ENCODE assay signal across 11 cellular contexts in genomic region chr19:4060621-4061177, GRCh38. TPM values are rescaled to one million over a fixed set of nuclear protein-coding genes. Genes with fewer than 3 reads are reported as not detected.
DNase-seq lines count a peak whose midpoint lies in the region; ATAC-seq and TF ChIP-seq lines count a peak whose summit lies in the region.
"Had no signal": no experiment of that assay in that cellular context is flagged by ENCODE, and none has a peak within 500 bp of the region (broad histone marks: within the 10 kb centered on the region; RNA-seq: fewer than 3 reads in every experiment).

No MANE protein-coding gene starts in this region.

- peaks cover 11 to 48% (median 31%) of the 10 kb centered on the region in 4 donors for H3K4me1 Mint-ChIP-seq in CD4-positive, alpha-beta memory T cell

- no peaks in the 10 kb centered on the region for H3K27me3 Mint-ChIP-seq in CD4-positive, alpha-beta memory T cell

- CTCF ChIA-PET in CD4-positive, alpha-beta memory T cell (lab: Charles Lee; ENCODE audit: partially characterized antibody), result no interaction called here

- H3K4me1 ChIP-seq in CD4-positive, alpha-beta memory T cell (ENCODE audit: insufficient read depth, low read length), result peaks cover 73% of the 10 kb centered on the region
- peaks cover 19% of the 10 kb centered on the region for H3K4me1 ChIP-seq in RWPE2 (ENCODE audit: insufficient read depth, poor library complexity, severe bottlenecking)
- peaks cover 8 to 38% of the 10 kb centered on the region in 2 donors for H3K4me1 ChIP-seq in esophagus (ENCODE audit: control insufficient read depth in 2 of 2, insufficient read depth in 2 of 2, low read length in 1 of 2)
- H3K4me1 ChIP-seq in prostate gland (replicated peaks), result peaks cover 54% of the 10 kb centered on the region

- H3K9me3 Mint-ChIP-seq in CD4-positive, alpha-beta memory T cell, result no peaks in the 10 kb centered on the region
- H3K9me3 Mint-ChIP-seq: nephron had no signal

- H3K4me3 Mint-ChIP-seq in CD4-positive, alpha-beta memory T cell, result peak overlapping the region in 7 of 8 donors; percentile 27 to 73 (median 65)
- H3K4me3 Mint-ChIP-seq: nephron had no signal

- peaks cover 0 to 22% of the 10 kb centered on the region in 2 donors for H3K36me3 Mint-ChIP-seq in CD4-positive, alpha-beta memory T cell

- peak overlapping the region; percentile 80 to 91 (median 89) for H3K27ac Mint-ChIP-seq in CD4-positive, alpha-beta memory T cell
- H3K27ac Mint-ChIP-seq: nephron had no signal

- H3K9me3 ChIP-seq in CD4-positive, alpha-beta memory T cell (ENCODE audit: control insufficient read depth in 1 of 2, low read length in 2 of 2), result no peaks in the 10 kb centered on the region
- no peaks in the 10 kb centered on the region for H3K9me3 ChIP-seq in RWPE2 (ENCODE audit: severe bottlenecking)
- H3K9me3 ChIP-seq in esophagus (ENCODE audit: control insufficient read depth in 2 of 2, insufficient read depth in 1 of 2, low read depth in 1 of 2, low read length in 1 of 2), result no peaks in the 10 kb centered on the region
- H3K9me3 ChIP-seq in prostate gland, result no peaks in the 10 kb centered on the region
- H3K9me3 ChIP-seq: HAP-1 had no signal

- no peaks in the 10 kb centered on the region for H3K27me3 ChIP-seq in CD4-positive, alpha-beta memory T cell (ENCODE audit: insufficient read depth, low read length)
- H3K27me3 ChIP-seq in RWPE2 (ENCODE audit: insufficient read depth, poor library complexity, severe bottlenecking), result no peaks in the 10 kb centered on the region
- no peaks in the 10 kb centered on the region for H3K27me3 ChIP-seq in esophagus (ENCODE audit: control insufficient read depth in 1 of 2, insufficient read depth in 2 of 2, low read length in 2 of 2)
- H3K27me3 ChIP-seq in prostate gland (replicated peaks; ENCODE audit: insufficient read depth), result no peaks in the 10 kb centered on the region

- WGBS in esophagus, 2 donors, result 37 to 45% methylated on average over 16 of the region's 16 CpGs
- 70% methylated on average over 16 of the region's 16 CpGs for WGBS in prostate gland

- no peak for TF ChIP-seq CTCF in RWPE2 (IDR thresholded peaks at IDR 0.05; ENCODE audit: poor library complexity, severe bottlenecking)
- TF ChIP-seq CTCF in prostate gland (IDR thresholded peaks at IDR 0.05), result no peak

- peak overlapping the region in 1 of 2 donors; percentile 23 for H3K4me3 ChIP-seq in CD4-positive, alpha-beta memory T cell (ENCODE audit: low read length in 2 of 2)
- H3K4me3 ChIP-seq in RWPE2 (ENCODE audit: severe bottlenecking), result peak overlapping the region; percentile 32
- peak overlapping the region; percentile 81 to 83 for H3K4me3 ChIP-seq in esophagus (ENCODE audit: low read depth in 1 of 2, low read length in 2 of 2)
- H3K4me3 ChIP-seq in prostate gland, result peak overlapping the region; percentile 18 to 36

- POLR2A ChIA-PET in CD4-positive, alpha-beta memory T cell (lab: Charles Lee; ENCODE audit: partially characterized antibody), result interaction anchor here (0.9 to 4.2 kb wide), 5 partner anchors 22 to 71 kb away, joined by 3 to 25 read pairs (median 4); partner anchors contain the start of gene PIAS4

- TF ChIP-seq POLR2A in prostate gland (IDR thresholded peaks at IDR 0.05), result no peak

- intact Hi-C loops in CD4-positive, alpha-beta memory T cell (cut with micrococcal nuclease), result loop anchor here (10.0 kb wide), 1 partner anchor 486 kb away; the partner anchor contains the start of gene HMG20B
- intact Hi-C loops in prostate gland (cut with DNase I), result loop anchor here (5.0 kb wide), 1 partner anchor 62 kb away; the partner anchor contains the start of gene MAP2K2

- no peaks in the 10 kb centered on the region for H3K36me3 ChIP-seq in CD4-positive, alpha-beta memory T cell (ENCODE audit: insufficient read depth, low read length)
- H3K36me3 ChIP-seq in RWPE2 (ENCODE audit: low read depth) (peaks cover 24% of the 10 kb centered on the region), esophagus (ENCODE audit: control insufficient read depth in 2 of 2, insufficient read depth in 2 of 2, low read length in 1 of 2) (peaks cover 0 to 21% of the 10 kb centered on the region in 2 donors), prostate gland (no peaks in the 10 kb centered on the region)

- no peak for ATAC-seq in RWPE2 (ENCODE audit: low read depth)

- no peak for DNase-seq in CD4-positive, alpha-beta memory T cell
- no peak for DNase-seq in RWPE2 (ENCODE audit: low spot score)
- DNase-seq in prostate gland (ENCODE audit: low spot score), result no peak
- no peak for DNase-seq in GM03348 (ENCODE audit: low spot score)
- DNase-seq in NCI-H2029 (lab: John Stamatoyannopoulos, UW), result no peak
- DNase-seq in MV-4-11 (lab: John Stamatoyannopoulos, UW), result no peak
- DNase-seq in hepatic stellate cell (ENCODE audit: low spot score), result no peak
- DNase-seq: dermis blood vessel endothelial cell had no signal

- H3K27ac ChIP-seq in CD4-positive, alpha-beta memory T cell (ENCODE audit: low read depth, low read length), result peak overlapping the region; percentile 64
- H3K27ac ChIP-seq in RWPE2 (ENCODE audit: poor library complexity, severe bottlenecking) (peak overlapping the region; percentile 90), esophagus (ENCODE audit: low read depth in 2 of 2, low read length in 1 of 2) (peak overlapping the region; percentile 94 to 99), prostate gland (peak overlapping the region; percentile 98)

RNA-seq across cellular contexts. Expression of gene ZBTB7A, which starts 6.0 kb away (rescaled TPM):
- total RNA-seq in CD4-positive, alpha-beta memory T cell, result 10 to 100 TPM; 57.0 to 57.7 TPM
- 10 to 100 TPM in 1 of 2 donors, 1 to 10 TPM in 1; 9.6 to 48.2 TPM for polyA plus RNA-seq in CD4-positive, alpha-beta memory T cell
- polyA plus RNA-seq in esophagus, result 10 to 100 TPM; 22.4 to 29.7 TPM
- 10 to 100 TPM; 77.1 to 87.3 TPM for total RNA-seq in prostate gland

RNA-seq across cellular contexts. Expression of gene PIAS4, which starts 53.2 kb away (rescaled TPM):
- 10 to 100 TPM; 38.6 to 42.6 TPM for total RNA-seq in CD4-positive, alpha-beta memory T cell
- 1 to 10 TPM; 5.2 to 6.1 TPM for polyA plus RNA-seq in CD4-positive, alpha-beta memory T cell
- 10 to 100 TPM in 1 of 2 donors, 1 to 10 TPM in 1; 9.6 to 10.9 TPM for polyA plus RNA-seq in esophagus
- 10 to 100 TPM; 25.3 to 70.0 TPM for total RNA-seq in prostate gland
